In genomic region chr4:189785257-189785656, GRCh38 we compare ENCODE assay signal across 18 cellular contexts.
DNase-seq lines count a peak whose midpoint lies in the region; ATAC-seq and TF ChIP-seq lines count a peak whose summit lies in the region.
"Had no signal": no experiment of that assay in that cellular context is flagged by ENCODE, and none has a peak within 500 bp of the region (broad histone marks: within the 10 kb centered on the region; RNA-seq: fewer than 3 reads in every experiment).

No MANE protein-coding gene starts in this region.

- ATAC-seq in lung (ENCODE audit: insufficient read depth, low FRiP score): peak; percentile 9
- ATAC-seq in aorta (ENCODE audit: low FRiP score): no peak
- ATAC-seq: A549, PC-3 had no signal

- intact Hi-C loops in aorta (cut with DNase I): no loop called here

- WGBS in lung, 2 donors: 51 to 55% methylated on average over 5 of the region's 5 CpGs
- 69 to 71% methylated on average over 5 of the region's 5 CpGs for WGBS in aorta, 2 donors

- H3K4me3 ChIP-seq in lung (no peak overlapping the region), aorta (ENCODE audit: low read length in 2 of 2) (no peak overlapping the region)
- H3K4me3 ChIP-seq: A549; BLaER1 treated with 17β-estradiol and CSF1 and Interleukin-3, amounts not matched to agents 10 nM and 100 nM; SJSA1 had no signal

- H3K4me1 ChIP-seq in lung (ENCODE audit: control insufficient read depth in 2 of 2, insufficient read depth in 2 of 2, low read length in 2 of 2): no peaks in the 10 kb centered on the region
- no peaks in the 10 kb centered on the region for H3K4me1 ChIP-seq in aorta (ENCODE audit: control insufficient read depth in 1 of 2, insufficient read depth in 2 of 2, low read length in 2 of 2)
- H3K4me1 ChIP-seq: A549, SJSA1 had no signal

- TF ChIP-seq CTCF in lung (IDR thresholded peaks at IDR 0.05; ENCODE audit: control extremely low read depth, extremely low read depth): no peak

- no peaks in the 10 kb centered on the region for H3K36me3 ChIP-seq in KOPT-K1 (ENCODE audit: insufficient read depth, low read length)
- H3K36me3 ChIP-seq in lung (ENCODE audit: control insufficient read depth in 2 of 2, insufficient read depth in 2 of 2, low read length in 2 of 2): no peaks in the 10 kb centered on the region
- no peaks in the 10 kb centered on the region for H3K36me3 ChIP-seq in aorta (ENCODE audit: control insufficient read depth in 1 of 2, insufficient read depth in 2 of 2, low read length in 1 of 2)
- H3K36me3 ChIP-seq: BLaER1 treated with 17β-estradiol and CSF1 and Interleukin-3, amounts not matched to agents 10 nM and 100 nM; SJSA1 had no signal

- DNase-seq in ELF-1 (ENCODE audit: low read depth, low spot score) (peak; percentile 16), ecto neural progenitor cell (ENCODE audit: low spot score) (peak; percentile 49), lung (ENCODE audit: low spot score) (no peak), SW480 (ENCODE audit: low spot score) (no peak), NCI-H2029 treated with DMSO at 0.1 percent for 48 hours (lab: John Stamatoyannopoulos, UW) (no peak), aorta (no peak)
- DNase-seq: CD8-positive, alpha-beta memory T cell; IMR-90; NCI-H187; NCI-H2171; NCI-H446; NCI-H774; PC-3 had no signal

- H3K9me3 ChIP-seq in KOPT-K1 (ENCODE audit: insufficient read depth, low read length, poor library complexity, severe bottlenecking) (no peaks in the 10 kb centered on the region), lung (ENCODE audit: control insufficient read depth in 2 of 2, insufficient read depth in 1 of 2, low read length in 1 of 2) (peaks cover 3 to 5% of the 10 kb centered on the region in 2 donors), aorta (ENCODE audit: control insufficient read depth, low read length) (peaks cover 5% of the 10 kb centered on the region)
- H3K9me3 ChIP-seq: A549 had no signal

- H3K27ac ChIP-seq in KOPT-K1 (ENCODE audit: low read depth, low read length, poor library complexity, severe bottlenecking) (peak overlapping the region; percentile 52), lung (ENCODE audit: low read depth in 1 of 2, low read length in 1 of 2) (no peak overlapping the region), aorta (ENCODE audit: low read depth in 1 of 2, low read length in 2 of 2) (no peak overlapping the region)
- H3K27ac ChIP-seq: A549; BLaER1 treated with 17β-estradiol and CSF1 and Interleukin-3, amounts not matched to agents 10 nM and 100 nM; RWPE1; SJSA1 had no signal

- H3K27me3 ChIP-seq in lung (ENCODE audit: control insufficient read depth, insufficient read depth) (no peaks in the 10 kb centered on the region), aorta (ENCODE audit: control insufficient read depth in 1 of 2, insufficient read depth in 2 of 2, low read length in 1 of 2) (no peaks in the 10 kb centered on the region)
- H3K27me3 ChIP-seq: BLaER1 treated with 17β-estradiol and CSF1 and Interleukin-3, amounts not matched to agents 10 nM and 100 nM; SJSA1 had no signal

Comparison
In these comparisons a context has a peak if more than half of its experiments do, and no peak if none do; other contexts are left out.
1. DNase-seq: peak in ELF-1 (single experiment) and ecto neural progenitor cell (single experiment); none in lung (single experiment), SW480 (single experiment), NCI-H2029 treated with DMSO at 0.1 percent for 48 hours (single experiment) and aorta (0 of 2).